Comparison of ENCODE assay signal across 9 cellular contexts in the genomic region with DNA sequence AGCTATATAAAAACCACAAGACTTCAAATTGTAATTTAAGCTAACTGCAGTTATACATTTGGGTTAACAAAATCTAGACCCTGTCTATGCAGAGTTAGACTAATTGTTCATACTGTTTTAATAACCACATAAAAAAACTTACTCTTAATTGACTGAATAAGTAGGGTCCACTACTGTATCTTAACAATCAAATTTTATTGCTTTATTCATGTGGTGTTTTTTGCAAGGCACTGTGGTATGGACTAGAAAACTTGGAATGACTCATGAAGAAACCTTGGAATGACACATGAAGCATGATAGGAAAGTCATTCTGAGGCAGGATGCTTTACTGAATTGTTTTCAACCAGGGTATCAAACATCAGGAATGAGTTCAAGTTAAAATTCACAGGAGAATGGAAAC. TPM values are rescaled to one million over a fixed set of nuclear protein-coding genes. Genes with fewer than 3 reads are reported as not detected.
DNase-seq lines count a peak whose midpoint lies in the region; ATAC-seq and TF ChIP-seq lines count a peak whose summit lies in the region.
"Had no signal": no experiment of that assay in that cellular context is flagged by ENCODE, and none has a peak within 500 bp of the region (broad histone marks: within the 10 kb centered on the region; RNA-seq: fewer than 3 reads in every experiment).

No MANE protein-coding gene starts in this region.

- H4K8ac ChIP-seq in mesenchymal stem cell (ENCODE audit: low read length), result no peak overlapping the region

- H3K4me3 ChIP-seq in BE2C (ENCODE audit: low read depth, low read length) (peak overlapping the region; percentile 77), HUES6 (ENCODE audit: low read depth, low read length) (peak overlapping the region; percentile 75; the same call in 1 of the 2 replicates), mesenchymal stem cell (ENCODE audit: insufficient read depth in 1 of 2, low read depth in 1 of 2, low read length in 2 of 2) (peak overlapping the region in 1 of 2 experiments; percentile 94)

- no peak overlapping the region for H2BK5ac ChIP-seq in mesenchymal stem cell (ENCODE audit: low read depth, low read length, poor library complexity, severe bottlenecking)

- H2BK12ac ChIP-seq in mesenchymal stem cell (ENCODE audit: low read length in 2 of 2), result no peak overlapping the region

- TF ChIP-seq CTCF in BE2C (IDR thresholded peaks at IDR 0.05; ENCODE audit: low read depth, low read length), result no peak
- TF ChIP-seq CTCF in GM13976 (IDR thresholded peaks at IDR 0.05; ENCODE audit: borderline replicate concordance, control extremely low read depth, extremely low read depth, insufficient read depth, missing control alignments), result no peak

- H3K36me3 ChIP-seq in BE2C, result peaks cover 13% of the 10 kb centered on the region
- H3K36me3 ChIP-seq in HUES6 (ENCODE audit: control insufficient read depth, insufficient read depth, low read length), result peaks cover 35% of the 10 kb centered on the region
- peaks cover 0 to 33% of the 10 kb centered on the region in 2 experiments for H3K36me3 ChIP-seq in mesenchymal stem cell (ENCODE audit: control insufficient read depth in 1 of 2, insufficient read depth in 2 of 2, low read depth in 1 of 2, low read length in 2 of 2)

- no peaks in the 10 kb centered on the region; the same call in 1 of the 2 replicates for H3K4me1 ChIP-seq in BE2C
- H3K4me1 ChIP-seq in HUES6 (ENCODE audit: control insufficient read depth, insufficient read depth, low read length), result peaks cover 10% of the 10 kb centered on the region
- H3K4me1 ChIP-seq in mesenchymal stem cell (ENCODE audit: control insufficient read depth, insufficient read depth, low read depth, low read length), result no peaks in the 10 kb centered on the region

- H3K9ac ChIP-seq in HUES6 (ENCODE audit: low read length) (no peak overlapping the region), mesenchymal stem cell (ENCODE audit: low read length) (peak overlapping the region; percentile 94)

- no peak overlapping the region for H3K23ac ChIP-seq in mesenchymal stem cell (ENCODE audit: low read length in 2 of 2)

- H3K27ac ChIP-seq in HUES6 (ENCODE audit: low read depth, low read length), result no peak overlapping the region
- no peak overlapping the region for H3K27ac ChIP-seq in mesenchymal stem cell (ENCODE audit: low read length, poor library complexity, severe bottlenecking)

- no peak overlapping the region for H3K18ac ChIP-seq in mesenchymal stem cell (ENCODE audit: low read depth in 1 of 2, low read length in 2 of 2)

- no peak overlapping the region for H2AK5ac ChIP-seq in mesenchymal stem cell (ENCODE audit: low read length, severe bottlenecking)

- no peak overlapping the region for H4K91ac ChIP-seq in mesenchymal stem cell (ENCODE audit: low read length)

- H2BK120ac ChIP-seq in mesenchymal stem cell (ENCODE audit: low read depth, low read length), result no peak overlapping the region

- no peak overlapping the region for H3K14ac ChIP-seq in mesenchymal stem cell (ENCODE audit: low read length in 2 of 2)

- no peak overlapping the region for H2AFZ ChIP-seq in mesenchymal stem cell (ENCODE audit: low read depth, low read length)

- no peak for ATAC-seq in HG03521 (IDR thresholded peaks at IDR 0.05; ENCODE audit: unreplicated experiment)
- no peak for ATAC-seq in HG03135 (IDR thresholded peaks at IDR 0.05; ENCODE audit: unreplicated experiment)

- peaks cover 4% of the 10 kb centered on the region for H3K79me1 ChIP-seq in mesenchymal stem cell (replicated peaks; ENCODE audit: low read length, poor library complexity, severe bottlenecking)

- no peak for DNase-seq in BE2C
- peak; percentile 49 for DNase-seq in astrocyte of the hippocampus (ENCODE audit: low read depth, low spot score)
- peak; percentile 67 for DNase-seq in mesenchymal stem cell
- no peak for DNase-seq in COR-L47 (lab: John Stamatoyannopoulos, UW)
- DNase-seq in GM13976 (ENCODE audit: low spot score), result no peak
- DNase-seq: activated CD4-positive, alpha-beta T cell treated with anti-CD3 and anti-CD28 coated beads for 1 hour had no signal

- H3K9me3 ChIP-seq in BE2C (no peaks in the 10 kb centered on the region), HUES6 (ENCODE audit: control insufficient read depth, insufficient read depth, low read depth, low read length) (no peaks in the 10 kb centered on the region), mesenchymal stem cell (ENCODE audit: control insufficient read depth, low read length) (no peaks in the 10 kb centered on the region)

- no peak overlapping the region for H3K4me2 ChIP-seq in mesenchymal stem cell (ENCODE audit: low read length, poor library complexity, severe bottlenecking)

- H3K27me3 ChIP-seq in BE2C (no peaks in the 10 kb centered on the region), HUES6 (ENCODE audit: control insufficient read depth, insufficient read depth, low read length) (no peaks in the 10 kb centered on the region), mesenchymal stem cell (ENCODE audit: control insufficient read depth in 1 of 2, insufficient read depth in 1 of 2, low read length in 2 of 2) (no peaks in the 10 kb centered on the region)

- in situ Hi-C loops in GM13976 (cut with MboI; ENCODE audit: low sequenced_read_pairs, unreplicated experiment), result loop anchor here (25.0 kb wide), 1 partner anchor 168 kb away; the partner anchor contains the start of gene ERICH6

- no peak overlapping the region for H3K4ac ChIP-seq in mesenchymal stem cell (ENCODE audit: low read depth in 1 of 2, low read length in 2 of 2)

- no peak overlapping the region for H2BK15ac ChIP-seq in mesenchymal stem cell (ENCODE audit: low read depth, poor library complexity, severe bottlenecking)

RNA-seq across cellular contexts. Expression of gene SERP1, which starts 2.3 kb away (rescaled TPM):
- polyA plus RNA-seq in BE2C (2012; ENCODE audit: insufficient read depth, insufficient read length, low read depth), result 178 TPM
- polyA plus RNA-seq in mesenchymal stem cell (2013, experiment 1 of 2), result 102 TPM
- polyA plus RNA-seq in mesenchymal stem cell (2013, experiment 2 of 2), result 107 TPM

RNA-seq across cellular contexts. Expression of gene EIF2A, which starts 2.5 kb away (rescaled TPM):
- 147 TPM for polyA plus RNA-seq in BE2C (2012; ENCODE audit: insufficient read depth, insufficient read length, low read depth)
- polyA plus RNA-seq in mesenchymal stem cell (2013, experiment 1 of 2), result 84.8 TPM
- 82.4 TPM for polyA plus RNA-seq in mesenchymal stem cell (2013, experiment 2 of 2)

RNA-seq across cellular contexts. Expression of gene SELENOT, which starts 59.1 kb away (rescaled TPM):
- polyA plus RNA-seq in BE2C (2012; ENCODE audit: insufficient read depth, insufficient read length, low read depth), result 78.9 TPM
- polyA plus RNA-seq in mesenchymal stem cell (2013, experiment 1 of 2), result 60.1 TPM
- polyA plus RNA-seq in mesenchymal stem cell (2013, experiment 2 of 2), result 64.9 TPM

Comparison
In these comparisons a context has a peak if more than half of its experiments do, and no peak if none do; other contexts are left out.
1. DNase-seq: peak in astrocyte of the hippocampus (single experiment) and mesenchymal stem cell (single experiment); none in BE2C (single experiment), COR-L47 (single experiment) and GM13976 (single experiment).